In the genomic region with DNA sequence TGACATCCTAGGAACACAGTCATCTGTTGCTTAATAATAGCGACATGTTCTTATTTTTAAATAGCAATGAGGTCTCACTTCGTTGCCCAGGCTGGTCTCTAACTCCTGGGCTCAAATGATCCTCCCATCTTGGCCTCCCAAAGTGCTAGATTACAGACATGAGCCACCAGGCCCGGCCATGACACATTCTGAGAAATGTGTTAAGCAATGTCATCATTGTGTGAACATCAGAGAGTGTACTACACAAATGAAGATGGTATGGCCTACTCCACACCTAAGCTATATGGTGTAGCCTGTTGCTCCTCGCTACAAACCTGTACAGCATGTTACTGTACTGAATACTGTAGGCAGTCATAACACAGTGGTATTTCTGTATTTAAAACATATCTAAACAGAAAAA, we compare ENCODE assay signal across 2 cellular contexts.
TF ChIP-seq lines count a peak whose summit lies in the region.

No MANE protein-coding gene starts in this region.

TF ChIP-seq in IMR-90, 13 proteins besides CTCF, POLR2A, EP300 and RAD21:
- TF ChIP-seq CHD1 (IDR thresholded peaks at IDR 0.05; ENCODE audit: low read depth, low read length) (no peak), MAFK (IDR thresholded peaks at IDR 0.05; ENCODE audit: low read depth, low read length) (no peak), MAZ (IDR thresholded peaks at IDR 0.05; ENCODE audit: borderline replicate concordance, low read depth, low read length) (no peak), NFE2L2 (IDR thresholded peaks at IDR 0.05; ENCODE audit: low read depth, low read length) (no peak), RCOR1 (IDR thresholded peaks at IDR 0.05; ENCODE audit: insufficient replicate concordance, low read length) (no peak), BHLHE40 (IDR thresholded peaks at IDR 0.05; ENCODE audit: low read depth, low read length) (no peak), CEBPB (IDR thresholded peaks at IDR 0.05; ENCODE audit: low read depth, low read length) (no peak), FOS (IDR thresholded peaks at IDR 0.05; ENCODE audit: low read depth, low read length) (no peak), SMC3 (IDR thresholded peaks at IDR 0.05; ENCODE audit: low read depth, low read length) (no peak), MXI1 (IDR thresholded peaks at IDR 0.05; ENCODE audit: borderline replicate concordance, low read depth, low read length) (no peak)
- TF ChIP-seq, protein P1, sequence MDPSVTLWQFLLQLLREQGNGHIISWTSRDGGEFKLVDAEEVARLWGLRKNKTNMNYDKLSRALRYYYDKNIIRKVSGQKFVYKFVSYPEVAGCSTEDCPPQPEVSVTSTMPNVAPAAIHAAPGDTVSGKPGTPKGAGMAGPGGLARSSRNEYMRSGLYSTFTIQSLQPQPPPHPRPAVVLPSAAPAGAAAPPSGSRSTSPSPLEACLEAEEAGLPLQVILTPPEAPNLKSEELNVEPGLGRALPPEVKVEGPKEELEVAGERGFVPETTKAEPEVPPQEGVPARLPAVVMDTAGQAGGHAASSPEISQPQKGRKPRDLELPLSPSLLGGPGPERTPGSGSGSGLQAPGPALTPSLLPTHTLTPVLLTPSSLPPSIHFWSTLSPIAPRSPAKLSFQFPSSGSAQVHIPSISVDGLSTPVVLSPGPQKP (IDR thresholded peaks at IDR 0.05; ENCODE audit: borderline replicate concordance, low read depth, low read length): no peak
- TF ChIP-seq, protein P2, sequence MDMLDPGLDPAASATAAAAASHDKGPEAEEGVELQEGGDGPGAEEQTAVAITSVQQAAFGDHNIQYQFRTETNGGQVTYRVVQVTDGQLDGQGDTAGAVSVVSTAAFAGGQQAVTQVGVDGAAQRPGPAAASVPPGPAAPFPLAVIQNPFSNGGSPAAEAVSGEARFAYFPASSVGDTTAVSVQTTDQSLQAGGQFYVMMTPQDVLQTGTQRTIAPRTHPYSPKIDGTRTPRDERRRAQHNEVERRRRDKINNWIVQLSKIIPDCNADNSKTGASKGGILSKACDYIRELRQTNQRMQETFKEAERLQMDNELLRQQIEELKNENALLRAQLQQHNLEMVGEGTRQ (IDR thresholded peaks at IDR 0.05; ENCODE audit: low read depth, low read length): no peak

TF ChIP-seq in GM12878, 131 proteins besides CTCF, POLR2A, EP300 and RAD21:
- TF ChIP-seq, protein P3, sequence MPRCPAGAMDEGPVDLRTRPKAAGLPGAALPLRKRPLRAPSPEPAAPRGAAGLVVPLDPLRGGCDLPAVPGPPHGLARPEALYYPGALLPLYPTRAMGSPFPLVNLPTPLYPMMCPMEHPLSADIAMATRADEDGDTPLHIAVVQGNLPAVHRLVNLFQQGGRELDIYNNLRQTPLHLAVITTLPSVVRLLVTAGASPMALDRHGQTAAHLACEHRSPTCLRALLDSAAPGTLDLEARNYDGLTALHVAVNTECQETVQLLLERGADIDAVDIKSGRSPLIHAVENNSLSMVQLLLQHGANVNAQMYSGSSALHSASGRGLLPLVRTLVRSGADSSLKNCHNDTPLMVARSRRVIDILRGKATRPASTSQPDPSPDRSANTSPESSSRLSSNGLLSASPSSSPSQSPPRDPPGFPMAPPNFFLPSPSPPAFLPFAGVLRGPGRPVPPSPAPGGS (IDR thresholded peaks at IDR 0.05; ENCODE audit: borderline replicate concordance, insufficient read depth, low read depth, low read length, poor library complexity, severe bottlenecking): peak; percentile 37
- no peak for TF ChIP-seq NR2C1 (IDR thresholded peaks at IDR 0.05)
TF ChIP-seq in GM12878: peak in this region for 1.
